ENCODE assay signal across 16 cellular contexts in genomic region chr2:25936889-25937545, GRCh38. TPM values are rescaled to one million over a fixed set of nuclear protein-coding genes. Genes with fewer than 3 reads are reported as not detected.
DNase-seq lines count a peak whose midpoint lies in the region; ATAC-seq and TF ChIP-seq lines count a peak whose summit lies in the region.
"Had no signal": no experiment of that assay in that cellular context is flagged by ENCODE, and none has a peak within 500 bp of the region (broad histone marks: within the 10 kb centered on the region; RNA-seq: fewer than 3 reads in every experiment).

No MANE protein-coding gene starts in this region.

- H3K4me3 ChIP-seq in mammary epithelial cell (replicated peaks in 1 of 3; ENCODE audit: insufficient read depth in 1 of 3, low read depth in 2 of 3, low read length in 3 of 3): no peak overlapping the region
- H3K4me3 ChIP-seq in CD8-positive, alpha-beta memory T cell (ENCODE audit: low read length): no peak overlapping the region
- H3K4me3 ChIP-seq: SJSA1, suprapubic skin had no signal

- H3K9me3 Mint-ChIP-seq in MCF 10A (ENCODE audit: unreplicated experiment): no peaks in the 10 kb centered on the region
- no peaks in the 10 kb centered on the region for H3K9me3 Mint-ChIP-seq in CD8-positive, alpha-beta memory T cell
- H3K9me3 Mint-ChIP-seq: activated naive CD4-positive, alpha-beta T cell treated with anti-CD3 and anti-CD28 coated beads for 36 hours; central memory CD8-positive, alpha-beta T cell; nephron had no signal

- H3K36me3 ChIP-seq in mammary epithelial cell (ENCODE audit: insufficient read depth, low read length): peaks cover 3% of the 10 kb centered on the region
- no peaks in the 10 kb centered on the region for H3K36me3 ChIP-seq in CD8-positive, alpha-beta memory T cell (ENCODE audit: insufficient read depth, low read length)
- H3K36me3 ChIP-seq: SJSA1, suprapubic skin had no signal

- H3K36me3 Mint-ChIP-seq in MCF 10A (ENCODE audit: insufficient read depth, unreplicated experiment): no peaks in the 10 kb centered on the region
- peaks cover 0 to 4% (median 2%) of the 10 kb centered on the region in 3 donors for H3K36me3 Mint-ChIP-seq in CD8-positive, alpha-beta memory T cell

- in situ Hi-C loops in mammary epithelial cell (cut with MboI; ENCODE audit: low sequenced_read_pairs in 2 of 2): no loop called here

- H3K4me1 Mint-ChIP-seq in MCF 10A (ENCODE audit: insufficient read depth, unreplicated experiment): peaks cover 7% of the 10 kb centered on the region
- no peaks in the 10 kb centered on the region for H3K4me1 Mint-ChIP-seq in CD8-positive, alpha-beta memory T cell
- H3K4me1 Mint-ChIP-seq: central memory CD8-positive, alpha-beta T cell; nephron had no signal

- intact Hi-C loops in MCF 10A (cut with micrococcal nuclease) (no loop called here), mammary epithelial cell (cut with micrococcal nuclease) (no loop called here)

- H3K9me3 ChIP-seq in mammary epithelial cell (replicated peaks; ENCODE audit: insufficient read depth, low read length): no peaks in the 10 kb centered on the region
- no peaks in the 10 kb centered on the region for H3K9me3 ChIP-seq in CD8-positive, alpha-beta memory T cell (ENCODE audit: low read length)
- H3K9me3 ChIP-seq: SJSA1, suprapubic skin had no signal

- no peak overlapping the region for H3K4me2 ChIP-seq in mammary epithelial cell (ENCODE audit: insufficient read depth, low read depth, low read length)
- H3K4me2 ChIP-seq: KMS-11 had no signal

- no peaks in the 10 kb centered on the region for H3K27me3 ChIP-seq in mammary epithelial cell (ENCODE audit: insufficient read depth, low read length)
- no peaks in the 10 kb centered on the region for H3K27me3 ChIP-seq in CD8-positive, alpha-beta memory T cell (ENCODE audit: insufficient read depth, low read length, poor library complexity, severe bottlenecking)
- H3K27me3 ChIP-seq: SJSA1, suprapubic skin had no signal

- 75% methylated on average over 7 of the region's 7 CpGs for WGBS in mammary epithelial cell (ENCODE audit: low coverage, missing lambda C conversion rate)

- dilution Hi-C loops in mammary epithelial cell (cut with HindIII; ENCODE audit: low sequenced_read_pairs): no loop called here

- H3K27ac ChIP-seq in mammary epithelial cell (ENCODE audit: insufficient read depth, low read depth, low read length) (no peak overlapping the region), angular gyrus (ENCODE audit: low read depth, low read length) (peak overlapping the region; percentile 80), temporal lobe (ENCODE audit: low read depth, low read length) (peak overlapping the region; percentile 60)
- H3K27ac ChIP-seq in CD8-positive, alpha-beta memory T cell (ENCODE audit: low read depth, low read length): no peak overlapping the region
- H3K27ac ChIP-seq: KMS-11, SJSA1, suprapubic skin had no signal

- TF ChIP-seq CTCF in MCF 10A (IDR thresholded peaks at IDR 0.05; ENCODE audit: unreplicated experiment): no peak
- TF ChIP-seq CTCF in mammary epithelial cell (conservative IDR thresholded peaks at IDR 0.05 in 1 of 2, IDR thresholded peaks at IDR 0.05 in 1 of 2; ENCODE audit: extremely low read depth in 1 of 2, insufficient read depth in 1 of 2, low read depth in 1 of 2, low read length in 2 of 2): no peak

- H2AFZ ChIP-seq in mammary epithelial cell (ENCODE audit: low read depth, low read length): no peak overlapping the region

- DNase-seq in MCF 10A (ENCODE audit: unreplicated experiment): no peak
- no peak for DNase-seq in mammary epithelial cell
- DNase-seq in iris pigment epithelial cell (ENCODE audit: low read depth): peak; percentile 36
- DNase-seq in NOMO-1 treated with DMSO at 0.1 percent for 48 hours (lab: John Stamatoyannopoulos, UW; ENCODE audit: unreplicated experiment): no peak
- no peak for DNase-seq in CD8-positive, alpha-beta memory T cell
- DNase-seq: activated naive CD4-positive, alpha-beta T cell treated with anti-CD3 and anti-CD28 coated beads for 36 hours; NCI-H2029 had no signal

- POLR2A ChIA-PET in MCF 10A (lab: Yijun Ruan, JAX): interaction anchor here (0.6 to 1.8 kb wide), 3 partner anchors 29 to 58 kb away, joined by 3 to 6 read pairs (median 3); partner anchors contain the start of gene ASXL2
- POLR2A ChIA-PET in CD8-positive, alpha-beta memory T cell (lab: Charles Lee): no interaction called here

- CTCF ChIA-PET in MCF 10A (lab: Yijun Ruan, JAX): interaction anchor here (1.8 kb wide), 1 partner anchor 14 kb away, joined by 4 read pairs; no protein-coding TSS in a partner anchor
- CTCF ChIA-PET in mammary epithelial cell (lab: Charles Lee; ENCODE audit: low non-redundant PET): no interaction called here
- CTCF ChIA-PET in CD8-positive, alpha-beta memory T cell (lab: Charles Lee): interaction anchor here (3.2 kb wide), 1 partner anchor 14 kb away, joined by 11 read pairs; no protein-coding TSS in a partner anchor

- H4K20me1 ChIP-seq in mammary epithelial cell (ENCODE audit: insufficient read depth, low read length): no peaks in the 10 kb centered on the region

- no peak overlapping the region for H3K4me3 Mint-ChIP-seq in MCF 10A (ENCODE audit: unreplicated experiment)
- no peak overlapping the region for H3K4me3 Mint-ChIP-seq in CD8-positive, alpha-beta memory T cell
- H3K4me3 Mint-ChIP-seq: activated naive CD4-positive, alpha-beta T cell treated with anti-CD3 and anti-CD28 coated beads for 36 hours; central memory CD8-positive, alpha-beta T cell; nephron had no signal

- peak overlapping the region; percentile 29 for H3K27ac Mint-ChIP-seq in MCF 10A (ENCODE audit: low read depth, unreplicated experiment)
- H3K27ac Mint-ChIP-seq in CD8-positive, alpha-beta memory T cell: no peak overlapping the region
- H3K27ac Mint-ChIP-seq: activated naive CD4-positive, alpha-beta T cell treated with anti-CD3 and anti-CD28 coated beads for 36 hours; nephron had no signal

- H3K79me2 ChIP-seq in mammary epithelial cell (ENCODE audit: insufficient read depth, low read length): no peaks in the 10 kb centered on the region

- ATAC-seq in GM18870 (IDR thresholded peaks at IDR 0.05; ENCODE audit: unreplicated experiment): no peak
- ATAC-seq: left lobe of liver had no signal

- H3K4me1 ChIP-seq in mammary epithelial cell (ENCODE audit: insufficient read depth, low read length): no peaks in the 10 kb centered on the region
- H3K4me1 ChIP-seq in CD8-positive, alpha-beta memory T cell (ENCODE audit: insufficient read depth, low read length): no peaks in the 10 kb centered on the region
- H3K4me1 ChIP-seq: SJSA1 had no signal

- BruUV-seq in MCF 10A (replicated peaks; lab: Mats Ljungman, UMichigan) (no TSS peak), mammary epithelial cell (replicated peaks; lab: Mats Ljungman, UMichigan) (no TSS peak)

- no peak overlapping the region for H3K9ac ChIP-seq in mammary epithelial cell (ENCODE audit: insufficient read depth, low read length)
- H3K9ac ChIP-seq: KMS-11 had no signal

- no peaks in the 10 kb centered on the region for H3K27me3 Mint-ChIP-seq in MCF 10A (ENCODE audit: insufficient read depth, unreplicated experiment)
- no peaks in the 10 kb centered on the region for H3K27me3 Mint-ChIP-seq in CD8-positive, alpha-beta memory T cell
- H3K27me3 Mint-ChIP-seq: central memory CD8-positive, alpha-beta T cell had no signal

RNA-seq across cellular contexts. Expression of gene KIF3C, which starts 45.3 kb away (rescaled TPM):
- 0.91 and 2.0 TPM in 2 replicates for total RNA-seq in MCF 10A (2022)
- total RNA-seq in mammary epithelial cell: 10 to 100 TPM; 30.7 to 35.3 TPM
- polyA plus RNA-seq in mammary epithelial cell: 9.1 TPM
- polyA minus RNA-seq in mammary epithelial cell: 30.3 TPM
- total RNA-seq in temporal lobe: 112 TPM
- 1 to 10 TPM; 4.9 to 5.5 TPM for total RNA-seq in CD8-positive, alpha-beta memory T cell
- 1.5 TPM for polyA plus RNA-seq in CD8-positive, alpha-beta memory T cell

RNA-seq across cellular contexts. Expression of gene ASXL2, which starts 58.7 kb away (rescaled TPM):
- 34.0 and 35.3 TPM in 2 replicates for total RNA-seq in MCF 10A (2022)
- 10 to 100 TPM; 15.2 to 39.4 TPM for total RNA-seq in mammary epithelial cell
- polyA plus RNA-seq in mammary epithelial cell: 11.4 TPM
- 25.2 TPM for polyA minus RNA-seq in mammary epithelial cell
- total RNA-seq in temporal lobe: 5.9 TPM
- 10 to 100 TPM; 67.5 to 72.7 TPM for total RNA-seq in CD8-positive, alpha-beta memory T cell
- 10.9 TPM for polyA plus RNA-seq in CD8-positive, alpha-beta memory T cell

Comparison
In these comparisons a context has a peak if more than half of its experiments do, and no peak if none do; other contexts are left out.
1. RNA of gene KIF3C, which starts 45.3 kb away (total RNA-seq): 112 TPM in temporal lobe (single experiment) and 30.7 to 35.3 TPM in mammary epithelial cell; 4.9 to 5.5 TPM in CD8-positive, alpha-beta memory T cell and 0.91 to 2.0 TPM in MCF 10A; every median in the first group is over 4 times any median in the second.
2. H3K27ac ChIP-seq: peak in angular gyrus (single experiment) and temporal lobe (single experiment); none in mammary epithelial cell (single experiment) and CD8-positive, alpha-beta memory T cell (single experiment).